In genomic region chr17:79519601-79520000, GRCh38 we compare ENCODE assay signal across 6 cellular contexts.
"Had no signal": no experiment of that assay in that cellular context is flagged by ENCODE, and none has a peak within 500 bp of the region (broad histone marks: within the 10 kb centered on the region; RNA-seq: fewer than 3 reads in every experiment).

No MANE protein-coding gene starts in this region.

- H3K36me3 ChIP-seq: HAP-1 had no signal

- H3K4me1 ChIP-seq: HAP-1 had no signal

- H3K9me3 Mint-ChIP-seq: GM23338 had no signal

- H3K9me3 ChIP-seq: HAP-1 had no signal

- H3K4me3 Mint-ChIP-seq: GM23338 had no signal

- ATAC-seq: GM23338, HCT116, K562 had no signal

- H3K27ac Mint-ChIP-seq: GM23338 had no signal

- DNase-seq: H7, IMR-90 had no signal

- H3K4me3 ChIP-seq: GM23338, HAP-1, K562 had no signal
